Comparison of ENCODE assay signal across 26 cellular contexts in genomic region chr7:116093516-116094301, GRCh38.
"Had no signal": no experiment of that assay in that cellular context is flagged by ENCODE, and none has a peak within 500 bp of the region (broad histone marks: within the 10 kb centered on the region; RNA-seq: fewer than 3 reads in every experiment).

No MANE protein-coding gene starts in this region.

- DNase-seq: dermis blood vessel endothelial cell; effector memory CD4-positive, alpha-beta T cell; foreskin keratinocyte; heart left ventricle; kidney; left lung; mesendoderm; natural killer cell; occipital lobe; pancreas; stimulated activated CD4-positive, alpha-beta T cell treated with anti-CD3 and anti-CD28 coated beads, Interleukin-12 subunit alpha, Interleukin-12 subunit beta, amount 100 ng/mL, for 4 hours; stimulated activated CD4-positive, alpha-beta T cell treated with anti-CD3 and anti-CD28 coated beads, Interleukin-1b, Interleukin-23, amount 100 ng/mL, for 48 hours; stimulated activated CD4-positive, alpha-beta T cell treated with anti-CD3 and anti-CD28 coated beads, Interleukin-4, amount 100 ng/mL, for 1 hour; stimulated activated CD8-positive, alpha-beta memory T cell treated with anti-CD3 and anti-CD28 coated beads, Interleukin-4, amount 100 ng/mL, for 48 hours; stimulated activated naive CD4-positive, alpha-beta T cell; stimulated activated naive CD8-positive, alpha-beta T cell treated with anti-CD3 and anti-CD28 coated beads, Interleukin-15, amount 100 ng/mL, for 72 hours; transverse colon; upper lobe of right lung; uterus had no signal

- H3K4me1 ChIP-seq: esophagus muscularis mucosa, gastroesophageal sphincter, heart left ventricle, left lung, pancreas, suprapubic skin, transverse colon, upper lobe of right lung, uterus had no signal

- H3K4me2 ChIP-seq: hepatocyte, smooth muscle cell had no signal

- H3K36me3 ChIP-seq: esophagus muscularis mucosa, gastroesophageal sphincter, heart left ventricle, left lung, pancreas, suprapubic skin, transverse colon, upper lobe of right lung, uterus had no signal

- H3K4me3 ChIP-seq: coronary artery, esophagus muscularis mucosa, gastroesophageal sphincter, heart left ventricle, hepatocyte, left lung, pancreas, smooth muscle cell, suprapubic skin, transverse colon, upper lobe of right lung, uterus had no signal

- H3K27me3 ChIP-seq: esophagus muscularis mucosa, foreskin keratinocyte, gastroesophageal sphincter, heart left ventricle, hepatocyte, left lung, pancreas, suprapubic skin, transverse colon, upper lobe of right lung, uterus had no signal

- H3K79me2 ChIP-seq: hepatocyte had no signal

- ATAC-seq: foreskin keratinocyte; gastroesophageal sphincter; heart left ventricle; left lung; natural killer cell; pancreas; sciatic nerve; stimulated activated naive CD8-positive, alpha-beta T cell treated with anti-CD3 and anti-CD28 coated beads, Interleukin-15, amount 100 ng/mL, for 72 hours; upper lobe of right lung had no signal

- H3K9me3 ChIP-seq: esophagus muscularis mucosa, gastroesophageal sphincter, heart left ventricle, left lung, pancreas, suprapubic skin, transverse colon, upper lobe of right lung, uterus had no signal

- H2AFZ ChIP-seq: hepatocyte had no signal

- H3K27ac ChIP-seq: coronary artery, esophagus muscularis mucosa, foreskin keratinocyte, gastroesophageal sphincter, heart left ventricle, hepatocyte, left lung, pancreas, suprapubic skin, transverse colon, upper lobe of right lung, uterus had no signal
